8 cellular contexts compared by ENCODE assay signal in the genomic region with DNA sequence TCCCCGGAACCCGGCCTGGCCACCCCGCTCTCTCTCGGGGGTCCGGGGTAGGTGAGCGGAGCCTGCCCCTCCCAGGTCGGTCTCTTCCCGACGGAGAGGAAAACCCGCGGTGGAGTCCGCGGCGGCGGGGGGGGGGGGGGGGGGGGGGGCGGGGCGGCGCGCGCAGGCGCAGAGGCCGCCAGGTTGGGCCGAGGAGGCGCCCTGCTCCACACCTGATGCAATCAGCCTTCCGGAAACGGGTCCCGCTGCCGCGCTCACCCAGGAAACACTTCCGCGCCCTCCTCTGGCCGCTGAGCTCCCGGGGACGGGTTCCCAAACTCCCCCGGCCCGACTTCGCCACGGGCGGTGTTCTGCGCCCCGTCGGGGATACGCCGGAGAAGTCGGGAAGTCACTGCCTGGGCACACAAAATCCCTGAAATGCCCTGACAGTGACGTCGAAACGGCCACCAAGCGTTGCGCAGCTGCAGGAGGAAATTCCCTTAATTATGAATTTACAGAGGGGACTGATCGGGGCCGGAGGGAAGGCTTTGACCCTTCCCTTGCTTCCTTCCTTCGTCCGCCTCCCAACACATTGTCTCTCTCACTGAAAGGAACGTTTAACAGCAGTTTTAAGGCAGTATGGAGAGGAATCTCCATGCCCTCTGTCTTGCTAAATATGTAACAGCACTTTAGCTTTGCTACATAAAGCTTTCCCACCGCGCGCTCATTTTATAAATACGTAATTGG. TPM values are rescaled to one million over a fixed set of nuclear protein-coding genes. Genes with fewer than 3 reads are reported as not detected.
DNase-seq lines count a peak whose midpoint lies in the region; ATAC-seq and TF ChIP-seq lines count a peak whose summit lies in the region.

No MANE protein-coding gene starts in this region.

- H3K9me3 Mint-ChIP-seq in stimulated activated naive CD8-positive, alpha-beta T cell treated with anti-CD3 and anti-CD28 coated beads, Interleukin-15, amount 100 ng/mL, for 72 hours: no peaks in the 10 kb centered on the region

- H3K36me3 ChIP-seq in mucosa of stomach (ENCODE audit: control insufficient read depth, insufficient read depth, low read length): no peaks in the 10 kb centered on the region

- DNase-seq in AG04450 (ENCODE audit: low read depth, low spot score): no peak
- DNase-seq in NCI-H2171 (lab: John Stamatoyannopoulos, UW): peak; percentile 63
- peak; percentile 66 to 74 for DNase-seq in activated CD4-positive, alpha-beta T cell treated with anti-CD3 and anti-CD28 coated beads, Interleukin-2, amount 50 U/mL, for 48 hours
- DNase-seq in epithelial cell of esophagus (ENCODE audit: low read depth): peak; percentile 79
- peak; percentile 76 to 84 for DNase-seq in stimulated activated naive CD8-positive, alpha-beta T cell treated with anti-CD3 and anti-CD28 coated beads, Interleukin-15, amount 100 ng/mL, for 72 hours

- CTCF ChIA-PET in AG04450 (lab: Charles Lee): interaction anchor here (0.6 to 3.9 kb wide), 19 partner anchors 12 to 473 kb away, joined by 3 to 39 read pairs (median 3); a partner anchor contains a TSS

- peaks cover 38% of the 10 kb centered on the region for H3K4me1 Mint-ChIP-seq in stimulated activated naive CD8-positive, alpha-beta T cell treated with anti-CD3 and anti-CD28 coated beads, Interleukin-15, amount 100 ng/mL, for 72 hours

- H3K27me3 ChIP-seq in AG04450 (ENCODE audit: control insufficient read depth, insufficient read depth, low read length): no peaks in the 10 kb centered on the region
- H3K27me3 ChIP-seq in mucosa of stomach (ENCODE audit: control insufficient read depth, insufficient read depth, low read length): no peaks in the 10 kb centered on the region

- POLR2A ChIA-PET in AG04450 (lab: Yijun Ruan, JAX): interaction anchor here (0.6 to 1.7 kb wide), 3 partner anchors 41 to 301 kb away, joined by 3 to 21 read pairs (median 4); a partner anchor contains a TSS

- TF ChIP-seq CTCF in AG04450 (IDR thresholded peaks at IDR 0.05; ENCODE audit: low read depth, low read length) (peak; percentile 50), epithelial cell of esophagus (IDR thresholded peaks at IDR 0.05; ENCODE audit: insufficient read depth, low read depth, low read length, missing control alignments) (peak; percentile 44)

- peak overlapping the region; percentile 98 to 99 for H3K27ac Mint-ChIP-seq in stimulated activated naive CD8-positive, alpha-beta T cell treated with anti-CD3 and anti-CD28 coated beads, Interleukin-15, amount 100 ng/mL, for 72 hours

- peak overlapping the region; percentile 81 to 94 for H3K4me3 Mint-ChIP-seq in stimulated activated naive CD8-positive, alpha-beta T cell treated with anti-CD3 and anti-CD28 coated beads, Interleukin-15, amount 100 ng/mL, for 72 hours

- H3K9me3 ChIP-seq in AG04450 (ENCODE audit: control insufficient read depth, insufficient read depth, low read length) (no peaks in the 10 kb centered on the region), mucosa of stomach (ENCODE audit: control insufficient read depth, low read length) (no peaks in the 10 kb centered on the region)

- H3K4me3 ChIP-seq in AG04450 (ENCODE audit: low read depth, low read length): peak overlapping the region; percentile 69
- peak overlapping the region; percentile 86 for H3K4me3 ChIP-seq in epithelial cell of esophagus (ENCODE audit: low read length)
- H3K4me3 ChIP-seq in mucosa of stomach (ENCODE audit: low read length): peak overlapping the region; percentile 82

- peak overlapping the region; percentile 89 for H3K27ac ChIP-seq in AG04450 (ENCODE audit: low read depth, low read length)

- H3K27me3 Mint-ChIP-seq in stimulated activated naive CD8-positive, alpha-beta T cell treated with anti-CD3 and anti-CD28 coated beads, Interleukin-15, amount 100 ng/mL, for 72 hours: peaks cover 90% of the 10 kb centered on the region

- peaks cover 13% of the 10 kb centered on the region for H3K4me1 ChIP-seq in mucosa of stomach (ENCODE audit: control insufficient read depth, insufficient read depth, low read length)

- ATAC-seq in GM18861 (IDR thresholded peaks at IDR 0.05; ENCODE audit: unreplicated experiment) (peak; percentile 35), HG03066 (IDR thresholded peaks at IDR 0.05; ENCODE audit: low read depth, unreplicated experiment) (peak; percentile 44)
- ATAC-seq in stimulated activated naive CD8-positive, alpha-beta T cell treated with anti-CD3 and anti-CD28 coated beads, Interleukin-15, amount 100 ng/mL, for 72 hours: peak; percentile 78

- H3K9ac ChIP-seq in mucosa of stomach (ENCODE audit: low read length): peak overlapping the region; percentile 92

RNA-seq across cellular contexts. Expression of a gene that starts 2.1 kb away (rescaled TPM):
- 52.7 and 52.8 TPM in 2 replicates for polyA plus RNA-seq in AG04450 (2011; rRNA removed)
- 98.4 and 128 TPM in 2 replicates for polyA minus RNA-seq in AG04450 (2011; rRNA and poly(A)+ RNA removed)

RNA-seq across cellular contexts. Expression of a gene that starts 40.3 kb away (rescaled TPM):
- polyA plus RNA-seq in AG04450 (2011; rRNA removed): 1,755 and 1,872 TPM in 2 replicates
- polyA minus RNA-seq in AG04450 (2011; rRNA and poly(A)+ RNA removed): 399 and 407 TPM in 2 replicates
